In the genomic region with DNA sequence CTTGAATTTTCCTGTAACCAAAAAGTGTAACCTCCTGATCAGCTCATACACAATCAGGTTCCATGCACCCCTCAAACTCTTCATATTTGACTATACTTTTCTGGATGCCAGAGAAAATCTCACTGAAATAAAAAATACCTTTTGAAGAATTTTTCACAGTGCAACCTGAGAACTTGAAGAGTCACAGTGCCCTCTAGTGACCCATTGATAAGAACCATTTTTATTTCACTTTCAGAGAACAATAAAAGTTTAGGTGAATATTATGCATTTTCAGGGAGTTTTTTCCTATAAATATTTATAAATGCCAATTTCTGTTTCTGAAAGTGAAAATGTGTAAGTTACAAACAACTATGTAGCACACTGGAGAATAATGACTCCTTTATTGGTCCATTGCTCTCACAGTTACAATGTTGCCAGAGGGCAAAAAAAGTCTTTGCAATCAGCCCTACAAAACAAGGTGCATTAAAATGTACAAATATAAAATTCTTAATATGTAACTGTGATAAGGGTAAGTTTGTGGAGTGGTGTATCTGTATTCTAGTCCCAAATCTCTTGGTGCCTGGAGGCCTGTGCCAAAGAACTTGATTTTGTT, we compare ENCODE assay signal across 10 cellular contexts.
DNase-seq lines count a peak whose midpoint lies in the region; ATAC-seq, FAIRE-seq and TF ChIP-seq lines count a peak whose summit lies in the region.
"Had no signal": no experiment of that assay in that cellular context is flagged by ENCODE, and none has a peak within 500 bp of the region (broad histone marks: within the 10 kb centered on the region; RNA-seq: fewer than 3 reads in every experiment).

No MANE protein-coding gene starts in this region.

- H3K27ac Mint-ChIP-seq in activated naive CD4-positive, alpha-beta T cell treated with anti-CD3 and anti-CD28 coated beads, Interleukin-2, amount 50 U/mL, for 72 hours: no peak overlapping the region
- H3K27ac Mint-ChIP-seq: naive B cell had no signal

- H2AFZ ChIP-seq in SU-DHL-6 (ENCODE audit: low read depth, low read length, severe bottlenecking): no peak overlapping the region

- no peaks in the 10 kb centered on the region for H3K36me3 Mint-ChIP-seq in activated naive CD4-positive, alpha-beta T cell treated with anti-CD3 and anti-CD28 coated beads, Interleukin-2, amount 50 U/mL, for 72 hours
- H3K36me3 Mint-ChIP-seq: naive B cell had no signal

- no peak overlapping the region for H3K9ac ChIP-seq in SU-DHL-6 (ENCODE audit: low read length)

- H3K4me2 ChIP-seq in SU-DHL-6 (ENCODE audit: low read depth, low read length, poor library complexity, severe bottlenecking): no peak overlapping the region

- H3F3A ChIP-seq in SU-DHL-6 (ENCODE audit: insufficient read depth): no peaks in the 10 kb centered on the region

- ATAC-seq in GM19395 (IDR thresholded peaks at IDR 0.05; ENCODE audit: unreplicated experiment): no peak
- no peak for ATAC-seq in activated naive CD4-positive, alpha-beta T cell treated with anti-CD3 and anti-CD28 coated beads, Interleukin-2, amount 50 U/mL, for 72 hours

- DNase-seq in EL (peak; percentile 17), HTR-8/SVneo (ENCODE audit: insufficient read length, low spot score) (peak; percentile 8), activated gamma-delta T cell treated with Interleukin-2 at 50 U/mL for 16 hours (no peak), substantia nigra (lab: John Stamatoyannopoulos, UW) (no peak)
- no peak for DNase-seq in activated naive CD4-positive, alpha-beta T cell treated with anti-CD3 and anti-CD28 coated beads, Interleukin-2, amount 50 U/mL, for 72 hours (ENCODE audit: low spot score in 2 of 2)
- DNase-seq: naive B cell had no signal

- TF ChIP-seq CTCF in SU-DHL-6 (IDR thresholded peaks at IDR 0.05; ENCODE audit: insufficient read depth, low read length, poor library complexity, severe bottlenecking): peak; percentile 10

- no peaks in the 10 kb centered on the region for H3K9me2 ChIP-seq in SU-DHL-6 (replicated peaks; ENCODE audit: insufficient read depth, low read length)

- no peaks in the 10 kb centered on the region for H3K9me3 ChIP-seq in SU-DHL-6 (ENCODE audit: insufficient read depth, low read length)
- H3K9me3 ChIP-seq: SJCRH30 had no signal

- H3K27ac ChIP-seq in SU-DHL-6 (ENCODE audit: low read depth, low read length) (no peak overlapping the region), substantia nigra (ENCODE audit: low read depth, low read length, poor library complexity, severe bottlenecking) (no peak overlapping the region)
- H3K27ac ChIP-seq: SJCRH30 had no signal

- H3K79me2 ChIP-seq in SU-DHL-6 (ENCODE audit: insufficient read depth, low read length): no peaks in the 10 kb centered on the region

- no peak overlapping the region for H3K4me3 ChIP-seq in SU-DHL-6 (ENCODE audit: insufficient read depth, low read length, poor library complexity, severe bottlenecking)
- H3K4me3 ChIP-seq: SJCRH30 had no signal

- H3K27me3 ChIP-seq in SU-DHL-6 (ENCODE audit: low read length): no peaks in the 10 kb centered on the region
- H3K27me3 ChIP-seq: SJCRH30 had no signal

- H3K36me3 ChIP-seq in SU-DHL-6 (ENCODE audit: low read length): no peaks in the 10 kb centered on the region
- H3K36me3 ChIP-seq: SJCRH30 had no signal

- FAIRE-seq in HTR-8/SVneo (lab: Jason Lieb, UNC) (no peak), islet of Langerhans (lab: Jason Lieb, UNC) (peak; percentile 91)

- peaks cover 0 to 4% of the 10 kb centered on the region in 2 donors for H3K9me3 Mint-ChIP-seq in activated naive CD4-positive, alpha-beta T cell treated with anti-CD3 and anti-CD28 coated beads, Interleukin-2, amount 50 U/mL, for 72 hours

- H4K20me1 ChIP-seq in SU-DHL-6 (ENCODE audit: low read depth, low read length): no peaks in the 10 kb centered on the region

Comparison
In these comparisons a context has a peak if more than half of its experiments do, and no peak if none do; other contexts are left out.
1. DNase-seq: peak in EL (single experiment) and HTR-8/SVneo (single experiment); none in activated gamma-delta T cell treated with Interleukin-2 at 50 U/mL for 16 hours (single experiment), activated naive CD4-positive, alpha-beta T cell treated with anti-CD3 and anti-CD28 coated beads, Interleukin-2, amount 50 U/mL, for 72 hours (0 of 2) and substantia nigra (0 of 49).